27 cellular contexts compared by ENCODE assay signal in the genomic region with DNA sequence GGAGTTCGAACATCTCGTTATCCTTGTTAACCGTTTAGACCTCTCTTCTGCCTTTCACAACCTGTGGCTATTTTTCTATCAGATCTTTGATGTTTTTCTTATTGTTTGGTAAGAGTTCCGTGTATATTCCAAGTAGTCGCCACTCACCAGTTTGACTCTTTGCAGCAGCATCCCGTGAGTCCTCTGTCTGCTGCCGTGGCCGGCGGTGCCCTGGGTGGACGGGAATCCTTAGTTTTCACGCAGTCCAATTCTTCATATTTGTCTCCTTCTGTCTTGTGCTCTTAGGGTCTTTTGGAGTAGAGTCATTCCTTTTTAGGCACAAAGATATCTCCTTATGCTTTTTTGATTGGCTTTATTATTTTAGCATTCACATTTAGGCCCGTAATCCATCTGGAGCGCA.
"Had no signal": no experiment of that assay in that cellular context is flagged by ENCODE, and none has a peak within 500 bp of the region (broad histone marks: within the 10 kb centered on the region; RNA-seq: fewer than 3 reads in every experiment).

No MANE protein-coding gene starts in this region.

- H3K4me3 Mint-ChIP-seq: activated CD4-positive, alpha-beta memory T cell treated with anti-CD3 and anti-CD28 coated beads, Interleukin-2, amount 10 ng/mL, durations not matched to agents 7 days and 5 days; activated CD4-positive, alpha-beta T cell treated with anti-CD3 and anti-CD28 coated beads, Interleukin-2, amount 10 ng/mL, durations not matched to agents 7 days and 5 days; activated naive CD8-positive, alpha-beta T cell treated with anti-CD3 and anti-CD28 coated beads, Interleukin-2, amount 10 ng/mL, durations not matched to agents 7 days and 5 days; T-helper 2 cell treated with Interferon-gamma antibody and Interleukin-4, amounts not matched to agents 5 μg/mL and 100 μg/mL, for 36 hours; WTC11 had no signal

- H3K36me3 ChIP-seq: adrenal gland, breast epithelium, Peyer's patch, SJCRH30 had no signal

- H3K9me3 ChIP-seq: adrenal gland, breast epithelium, Peyer's patch, SJCRH30, SK-N-SH had no signal

- H3K4me3 ChIP-seq: adrenal gland, breast epithelium, Peyer's patch, SJCRH30 had no signal

- H3K27me3 Mint-ChIP-seq: activated CD4-positive, alpha-beta T cell treated with anti-CD3 and anti-CD28 coated beads, Interleukin-2, amount 10 ng/mL, durations not matched to agents 7 days and 5 days had no signal

- H3K4me2 ChIP-seq: KMS-11 had no signal

- H3K27ac ChIP-seq: adrenal gland, breast epithelium, KMS-11, Peyer's patch, RWPE1, SJCRH30 had no signal

- DNase-seq: activated CD4-positive, alpha-beta memory T cell treated with anti-CD3 and anti-CD28 coated beads, Interleukin-2, amount 10 ng/mL, durations not matched to agents 7 days and 5 days; activated CD4-positive, alpha-beta T cell treated with anti-CD3 and anti-CD28 coated beads, Interleukin-2, amount 10 ng/mL, durations not matched to agents 7 days and 5 days; activated CD4-positive, CD25-positive, alpha-beta regulatory T cell treated with anti-CD3 and anti-CD28 coated beads, Interleukin-2, amount 50 U/mL, for 72 hours; activated naive CD4-positive, alpha-beta T cell treated with anti-CD3 and anti-CD28 coated beads, Interleukin-2, amount 50 U/mL, for 16 hours; activated naive CD8-positive, alpha-beta T cell treated with anti-CD3 and anti-CD28 coated beads, Interleukin-2, amount 10 ng/mL, durations not matched to agents 7 days and 5 days; activated T-cell treated with anti-CD3 and anti-CD28 coated beads for 4 hours; activated T-cell treated with anti-CD3 and anti-CD28 coated beads, Interleukin-2, amount 50 U/mL, for 48 hours; adrenal gland; anterior cingulate cortex; NCI-H1092; NCI-H1417; NCI-H1694; NCI-H2029; NCI-H345; NCI-H510A; NCI-H526 treated with DMSO at 0.1 percent for 48 hours; NCI-H82; Peyer's patch; Right ventricle myocardium superior; SJCRH30; SK-N-SH; T-helper 1 cell had no signal

- H3K36me3 Mint-ChIP-seq: WTC11 had no signal

- H3K9me2 ChIP-seq: SK-N-SH had no signal

- H3K27ac Mint-ChIP-seq: activated CD4-positive, alpha-beta memory T cell treated with anti-CD3 and anti-CD28 coated beads, Interleukin-2, amount 10 ng/mL, durations not matched to agents 7 days and 5 days; activated CD4-positive, alpha-beta T cell treated with anti-CD3 and anti-CD28 coated beads, Interleukin-2, amount 10 ng/mL, durations not matched to agents 7 days and 5 days; activated naive CD8-positive, alpha-beta T cell treated with anti-CD3 and anti-CD28 coated beads, Interleukin-2, amount 10 ng/mL, durations not matched to agents 7 days and 5 days; T-helper 2 cell treated with Interferon-gamma antibody and Interleukin-4, amounts not matched to agents 5 μg/mL and 100 μg/mL, for 36 hours; WTC11 had no signal

- H3K9me3 Mint-ChIP-seq: WTC11 had no signal

- H3K27me3 ChIP-seq: adrenal gland, breast epithelium, Peyer's patch, SJCRH30 had no signal

- H3K9ac ChIP-seq: KMS-11, SK-N-SH had no signal

- H3K4me1 ChIP-seq: adrenal gland, breast epithelium, Peyer's patch had no signal
